ENCODE assay signal across 1 cellular context in genomic region chr1:241808265-241808664, GRCh38.
TF ChIP-seq lines count a peak whose summit lies in the region.

No MANE protein-coding gene starts in this region.

TF ChIP-seq in GM23338, 12 proteins besides CTCF, POLR2A, EP300 and RAD21:
- TF ChIP-seq ZNF462 (CRISPR knock-in tag; IDR thresholded peaks at IDR 0.05) (no peak), EZH2 (IDR thresholded peaks at IDR 0.05; ENCODE audit: low read depth, unreplicated experiment) (no peak), EZH2phosphoT487 (IDR thresholded peaks at IDR 0.05; ENCODE audit: unreplicated experiment) (no peak), CREB1 (CRISPR knock-in tag; IDR thresholded peaks at IDR 0.05; ENCODE audit: low read depth) (no peak)
